Comparison of ENCODE assay signal across 17 cellular contexts in the genomic region with DNA sequence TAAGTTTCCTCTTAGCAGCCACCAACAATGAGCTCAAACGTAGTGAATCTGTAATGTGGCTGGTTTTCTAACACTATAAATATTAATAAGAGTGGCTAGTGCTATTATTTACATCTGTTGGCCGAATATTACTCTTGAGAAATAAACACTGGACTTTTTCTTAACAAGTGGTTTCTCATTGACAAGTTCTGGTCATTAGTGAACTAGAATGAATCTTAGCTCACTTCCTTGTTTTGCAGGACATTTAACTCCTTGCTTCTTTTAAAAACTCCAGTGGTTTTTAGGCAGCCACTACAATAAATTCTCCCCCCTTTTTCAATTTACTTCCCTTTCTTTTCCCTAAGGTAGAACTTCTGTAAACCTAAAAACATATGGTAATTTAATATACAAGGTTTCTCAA.
"Had no signal": no experiment of that assay in that cellular context is flagged by ENCODE, and none has a peak within 500 bp of the region (broad histone marks: within the 10 kb centered on the region; RNA-seq: fewer than 3 reads in every experiment).

No MANE protein-coding gene starts in this region.

- H3K27me3 Mint-ChIP-seq: activated naive CD8-positive, alpha-beta T cell treated with anti-CD3 and anti-CD28 coated beads for 36 hours had no signal

- H3K4me1 ChIP-seq: gastrocnemius medialis, heart left ventricle, lower lobe of right lung, parathyroid adenoma, tibial artery, uterus had no signal

- H2AFZ ChIP-seq: parathyroid adenoma had no signal

- H3K4me3 Mint-ChIP-seq: activated naive CD8-positive, alpha-beta T cell treated with anti-CD3 and anti-CD28 coated beads for 36 hours; activated T-cell treated with anti-CD3 and anti-CD28 coated beads, Interleukin-2, amount 50 U/mL, for 4 hours had no signal

- H3K9me3 ChIP-seq: gastrocnemius medialis, heart left ventricle, lower lobe of right lung, neutrophil, tibial artery, uterus had no signal

- H3K27ac ChIP-seq: brain microvascular endothelial cell, gastrocnemius medialis, heart left ventricle, lower lobe of right lung, neutrophil, parathyroid adenoma, tibial artery, uterus had no signal

- H3K4me1 Mint-ChIP-seq: activated naive CD8-positive, alpha-beta T cell treated with anti-CD3 and anti-CD28 coated beads for 36 hours had no signal

- H3K36me3 ChIP-seq: brain microvascular endothelial cell, gastrocnemius medialis, tibial artery, uterus had no signal

- H3K9me3 Mint-ChIP-seq: activated naive CD8-positive, alpha-beta T cell treated with anti-CD3 and anti-CD28 coated beads for 36 hours; activated T-cell treated with anti-CD3 and anti-CD28 coated beads, Interleukin-2, amount 50 U/mL, for 4 hours had no signal

- H3K27me3 ChIP-seq: brain microvascular endothelial cell, gastrocnemius medialis, heart left ventricle, neutrophil, tibial artery, uterus had no signal

- H3K4me3 ChIP-seq: gastrocnemius medialis, heart left ventricle, lower lobe of right lung, tibial artery, uterus had no signal

- H3K9ac ChIP-seq: parathyroid adenoma had no signal

- DNase-seq: activated CD4-positive, alpha-beta T cell treated with anti-CD3 and anti-CD28 coated beads, Interleukin-2, amount 50 U/mL, for 48 hours; activated CD4-positive, CD25-positive, alpha-beta regulatory T cell treated with anti-CD3 and anti-CD28 coated beads, Interleukin-2, amount 50 U/mL, for 72 hours; activated naive CD8-positive, alpha-beta T cell treated with anti-CD3 and anti-CD28 coated beads for 36 hours; activated T-cell treated with anti-CD3 and anti-CD28 coated beads, Interleukin-2, amount 50 U/mL, for 4 hours; amygdala; brain microvascular endothelial cell; gastrocnemius medialis; heart left ventricle; left cardiac atrium; lower lobe of right lung; stimulated activated CD4-positive, alpha-beta T cell treated with anti-CD3 and anti-CD28 coated beads, Interleukin-12 subunit alpha, Interleukin-12 subunit beta, amount 100 ng/mL, for 4 hours; stimulated activated CD4-positive, alpha-beta T cell treated with anti-CD3 and anti-CD28 coated beads, Interleukin-2, amount 100 ng/mL, for 24 hours; T1000; tibial artery; uterus had no signal

- H3K27ac Mint-ChIP-seq: activated naive CD8-positive, alpha-beta T cell treated with anti-CD3 and anti-CD28 coated beads for 36 hours had no signal
